Comparison of ENCODE assay signal across 8 cellular contexts in the genomic region with DNA sequence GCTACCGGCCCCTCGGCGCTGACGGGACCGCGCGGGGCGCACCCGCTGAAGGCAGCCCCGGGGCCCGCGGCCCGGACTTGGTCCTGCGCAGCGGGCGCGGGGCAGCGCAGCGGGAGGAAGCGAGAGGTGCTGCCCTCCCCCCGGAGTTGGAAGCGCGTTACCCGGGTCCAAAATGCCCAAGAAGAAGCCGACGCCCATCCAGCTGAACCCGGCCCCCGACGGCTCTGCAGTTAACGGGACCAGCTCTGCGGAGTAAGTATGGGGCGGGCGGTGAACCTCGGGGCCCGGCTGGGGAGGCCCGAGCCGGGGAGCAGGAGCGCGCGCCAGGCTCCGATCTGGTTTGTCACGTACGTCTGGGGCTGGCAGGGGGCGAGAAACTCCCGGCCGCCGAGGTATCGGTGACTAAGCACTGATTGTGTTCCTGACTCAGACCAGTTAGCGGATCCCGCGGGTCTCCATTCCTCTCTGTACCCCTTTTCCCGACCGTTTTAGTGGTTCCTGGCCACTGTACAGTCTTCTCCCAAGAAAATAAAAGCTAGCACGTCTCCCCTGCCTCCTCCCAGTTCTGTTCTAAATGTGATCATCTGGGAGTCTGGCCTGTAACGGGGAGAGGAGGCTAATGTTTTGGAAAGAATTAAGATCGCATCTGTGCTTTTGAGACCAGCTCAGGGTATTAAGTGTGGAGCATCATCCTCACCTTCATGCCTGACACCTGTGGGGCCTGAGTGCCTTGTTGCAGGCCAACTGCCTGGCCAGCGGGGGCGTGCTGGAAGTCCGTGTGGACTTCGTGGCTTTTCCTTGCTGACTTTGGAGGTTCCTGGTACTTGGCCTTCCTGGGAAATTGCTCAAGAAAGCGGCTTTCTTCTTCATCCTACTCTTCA. TPM values are rescaled to one million over a fixed set of nuclear protein-coding genes. Genes with fewer than 3 reads are reported as not detected.
A peak's percentile ranks its signal among the peaks of the same experiment; 100 is the strongest.
DNase-seq lines count a peak whose midpoint lies in the region; ATAC-seq and TF ChIP-seq lines count a peak whose summit lies in the region.

No MANE protein-coding gene starts in this region.

- H3K4me2 ChIP-seq in MM.1S (ENCODE audit: low read depth, low read length) = peak overlapping the region; percentile 69

- 0 out of 2 replicates have a peak, but pooled peaks cover 4% of the 10 kb centered on the region for H4K20me1 ChIP-seq in MM.1S (ENCODE audit: insufficient read depth, low read length)

- POLR2A ChIA-PET in activated CD4-positive, alpha-beta T cell treated with anti-CD3 and anti-CD28 coated beads, Interleukin-2, amount 10 ng/mL, durations not matched to agents 7 days and 5 days (lab: Charles Lee) = interaction anchor here (0.5 to 1.7 kb wide), 2 partner anchors 82 to 110 kb away, joined by 8 to 10 read pairs; partner anchors contain the start of gene SNAPC5

- DNase-seq in DMS53 treated with DMSO at 0.1 percent for 48 hours (lab: John Stamatoyannopoulos, UW; ENCODE audit: unreplicated experiment) = peak; percentile 27
- DNase-seq in MM.1S = peak; percentile 49
- peak; percentile 63 for DNase-seq in activated CD4-positive, alpha-beta T cell treated with anti-CD3 and anti-CD28 coated beads, Interleukin-2, amount 10 ng/mL, durations not matched to agents 7 days and 5 days
- DNase-seq in coronary artery (ENCODE audit: low spot score) = peak; percentile 85
- DNase-seq in stimulated activated CD4-positive, alpha-beta T cell treated with anti-CD3 and anti-CD28 coated beads, Interleukin-4, amount 100 ng/mL, for 24 hours = peak; percentile 87
- no peak for DNase-seq in DMS114 treated with DMSO at 0.1 percent for 48 hours (lab: John Stamatoyannopoulos, UW; ENCODE audit: unreplicated experiment)

- CTCF ChIA-PET in activated CD4-positive, alpha-beta T cell treated with anti-CD3 and anti-CD28 coated beads, Interleukin-2, amount 10 ng/mL, durations not matched to agents 7 days and 5 days (lab: Charles Lee) = interaction anchor here (0.7 to 5.9 kb wide), 11 partner anchors 9 to 111 kb away, joined by 3 to 35 read pairs (median 5); partner anchors contain the start of genes SNAPC5 and TIPIN

- peaks cover 30% of the 10 kb centered on the region for H3K36me3 Mint-ChIP-seq in activated CD4-positive, alpha-beta T cell treated with anti-CD3 and anti-CD28 coated beads, Interleukin-2, amount 10 ng/mL, durations not matched to agents 7 days and 5 days (ENCODE audit: low read depth)

- H3K4me1 Mint-ChIP-seq in activated CD4-positive, alpha-beta T cell treated with anti-CD3 and anti-CD28 coated beads, Interleukin-2, amount 10 ng/mL, durations not matched to agents 7 days and 5 days = peaks cover 54% of the 10 kb centered on the region

- H3K36me3 ChIP-seq in MM.1S (replicated peaks; ENCODE audit: insufficient read depth, low read length) (no peaks in the 10 kb centered on the region), liver (ENCODE audit: control insufficient read depth in 4 of 4, insufficient read depth in 3 of 4, low read depth in 1 of 4, low read length in 3 of 4) (peaks cover 0 to 3% (median under 1%) of the 10 kb centered on the region in 4 donors)

- H3K27me3 ChIP-seq in MM.1S (replicated peaks; ENCODE audit: insufficient read depth, low read length) (no peaks in the 10 kb centered on the region), liver (ENCODE audit: control insufficient read depth in 4 of 4, insufficient read depth in 4 of 4, low read length in 3 of 4) (no peaks in the 10 kb centered on the region)

- H3K4me3 Mint-ChIP-seq in activated CD4-positive, alpha-beta T cell treated with anti-CD3 and anti-CD28 coated beads, Interleukin-2, amount 10 ng/mL, durations not matched to agents 7 days and 5 days = peak overlapping the region; percentile 92

- TF ChIP-seq RAD21 in liver (IDR thresholded peaks at IDR 0.05) = peak; percentile 42 to 69

- peaks cover 54% of the 10 kb centered on the region for H3K79me2 ChIP-seq in MM.1S (ENCODE audit: low read length)

- H3K9me3 ChIP-seq in MM.1S (replicated peaks; ENCODE audit: insufficient read depth, low read length) = no peaks in the 10 kb centered on the region
- H3K9me3 ChIP-seq in liver (ENCODE audit: control insufficient read depth in 4 of 4, low read length in 3 of 4) = no peaks in the 10 kb centered on the region

- H3K4me1 ChIP-seq in MM.1S (ENCODE audit: low read length) (peaks cover 28% of the 10 kb centered on the region), liver (ENCODE audit: control insufficient read depth in 4 of 4, insufficient read depth in 4 of 4, low read length in 3 of 4) (peaks cover 10 to 25% (median 16%) of the 10 kb centered on the region in 4 donors)

- peak; percentile 10 for ATAC-seq in GM21737 (IDR thresholded peaks at IDR 0.05; ENCODE audit: unreplicated experiment)

- H3K27ac ChIP-seq in MM.1S (ENCODE audit: low read length) (peak overlapping the region; percentile 55; the same call in 1 of the 2 replicates), coronary artery (peak overlapping the region; percentile 88 to 96), liver (ENCODE audit: low read depth in 1 of 2, low read length in 2 of 2) (peak overlapping the region; percentile 69 to 90)

- peak; percentile 58 for TF ChIP-seq CTCF in MM.1S (IDR thresholded peaks at IDR 0.05; ENCODE audit: low read length)
- TF ChIP-seq CTCF in coronary artery (IDR thresholded peaks at IDR 0.05) = no peak
- peak; percentile 25 for TF ChIP-seq CTCF in liver (IDR thresholded peaks at IDR 0.05; ENCODE audit: low read depth, low read length, missing input control)

- H3K27ac Mint-ChIP-seq in activated CD4-positive, alpha-beta T cell treated with anti-CD3 and anti-CD28 coated beads, Interleukin-2, amount 10 ng/mL, durations not matched to agents 7 days and 5 days = peak overlapping the region; percentile 91

- under 1% methylated on average over 61 of the region's 61 CpGs for WGBS in liver

- H3K9ac ChIP-seq in MM.1S (ENCODE audit: low read length) (peak overlapping the region; percentile 54), liver (ENCODE audit: low read depth in 1 of 2, low read length in 2 of 2) (peak overlapping the region; percentile 12 to 91)

- H2AFZ ChIP-seq in MM.1S (ENCODE audit: low read length) = peak overlapping the region; percentile 32

- H3F3A ChIP-seq in MM.1S (ENCODE audit: insufficient read depth, low read length) = peaks cover 13% of the 10 kb centered on the region

- no peaks in the 10 kb centered on the region for H3K9me3 Mint-ChIP-seq in activated CD4-positive, alpha-beta T cell treated with anti-CD3 and anti-CD28 coated beads, Interleukin-2, amount 10 ng/mL, durations not matched to agents 7 days and 5 days

- peak overlapping the region; percentile 75 for H3K4me3 ChIP-seq in MM.1S (ENCODE audit: low read length)
- peak overlapping the region; percentile 92 for H3K4me3 ChIP-seq in coronary artery
- H3K4me3 ChIP-seq in liver (ENCODE audit: low read depth in 1 of 3, low read length in 3 of 3) = peak overlapping the region; percentile 62 to 98 (median 82)

- H3K9me2 ChIP-seq in MM.1S (replicated peaks; ENCODE audit: insufficient read depth, low read length) = no peaks in the 10 kb centered on the region

- no peaks in the 10 kb centered on the region for H3K27me3 Mint-ChIP-seq in activated CD4-positive, alpha-beta T cell treated with anti-CD3 and anti-CD28 coated beads, Interleukin-2, amount 10 ng/mL, durations not matched to agents 7 days and 5 days

TF ChIP-seq in liver, 16 proteins besides CTCF, POLR2A, EP300 and RAD21:
- TF ChIP-seq GABPA (IDR thresholded peaks at IDR 0.05 in 1 of 2, conservative IDR thresholded peaks at IDR 0.05 in 1 of 2) (no peak), HNF4A (conservative IDR thresholded peaks at IDR 0.05) (peak in 1 of 2 donors; percentile 24), JUND (IDR thresholded peaks at IDR 0.05) (no peak), SP1 (IDR thresholded peaks at IDR 0.05) (no peak), EGR1 (IDR thresholded peaks at IDR 0.05; ENCODE audit: low read depth in 2 of 2) (peak; percentile 67 to 80), RXRA (IDR thresholded peaks at IDR 0.05) (peak in 1 of 2 donors; percentile 29)
- TF ChIP-seq, protein P1, sequence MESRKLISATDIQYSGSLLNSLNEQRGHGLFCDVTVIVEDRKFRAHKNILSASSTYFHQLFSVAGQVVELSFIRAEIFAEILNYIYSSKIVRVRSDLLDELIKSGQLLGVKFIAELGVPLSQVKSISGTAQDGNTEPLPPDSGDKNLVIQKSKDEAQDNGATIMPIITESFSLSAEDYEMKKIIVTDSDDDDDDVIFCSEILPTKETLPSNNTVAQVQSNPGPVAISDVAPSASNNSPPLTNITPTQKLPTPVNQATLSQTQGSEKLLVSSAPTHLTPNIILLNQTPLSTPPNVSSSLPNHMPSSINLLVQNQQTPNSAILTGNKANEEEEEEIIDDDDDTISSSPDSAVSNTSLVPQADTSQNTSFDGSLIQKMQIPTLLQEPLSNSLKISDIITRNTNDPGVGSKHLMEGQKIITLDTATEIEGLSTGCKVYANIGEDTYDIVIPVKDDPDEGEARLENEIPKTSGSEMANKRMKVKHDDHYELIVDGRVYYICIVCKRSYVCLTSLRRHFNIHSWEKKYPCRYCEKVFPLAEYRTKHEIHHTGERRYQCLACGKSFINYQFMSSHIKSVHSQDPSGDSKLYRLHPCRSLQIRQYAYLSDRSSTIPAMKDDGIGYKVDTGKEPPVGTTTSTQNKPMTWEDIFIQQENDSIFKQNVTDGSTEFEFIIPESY (IDR thresholded peaks at IDR 0.05) = no peak
- TF ChIP-seq, protein P2, sequence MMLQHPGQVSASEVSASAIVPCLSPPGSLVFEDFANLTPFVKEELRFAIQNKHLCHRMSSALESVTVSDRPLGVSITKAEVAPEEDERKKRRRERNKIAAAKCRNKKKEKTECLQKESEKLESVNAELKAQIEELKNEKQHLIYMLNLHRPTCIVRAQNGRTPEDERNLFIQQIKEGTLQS (IDR thresholded peaks at IDR 0.05) = no peak
TF ChIP-seq in liver: peak in this region for 3.

RNA-seq across cellular contexts. Expression of gene MAP2K1, which starts 0.7 kb away (rescaled TPM):
- 10 to 100 TPM; 72.1 to 83.0 TPM for total RNA-seq in activated CD4-positive, alpha-beta T cell treated with anti-CD3 and anti-CD28 coated beads, Interleukin-2, amount 10 ng/mL, durations not matched to agents 7 days and 5 days
- 10 to 100 TPM; 14.3 to 24.6 TPM for total RNA-seq in liver
- polyA plus RNA-seq in liver = 10 to 100 TPM; 24.1 to 30.2 TPM

RNA-seq across cellular contexts. Expression of gene TIPIN, which starts 30.9 kb away (rescaled TPM):
- 10 to 100 TPM; 25.0 to 28.0 TPM for total RNA-seq in activated CD4-positive, alpha-beta T cell treated with anti-CD3 and anti-CD28 coated beads, Interleukin-2, amount 10 ng/mL, durations not matched to agents 7 days and 5 days
- 1 to 10 TPM; 2.4 to 5.9 TPM for total RNA-seq in liver
- 1 to 10 TPM; 2.2 to 2.7 TPM for polyA plus RNA-seq in liver
